Comparison of ENCODE assay signal across 1 cellular context in genomic region chr16:84565669-84566495, GRCh38.
TF ChIP-seq lines count a peak whose summit lies in the region.

No MANE protein-coding gene starts in this region.

TF ChIP-seq in IMR-90, 13 proteins besides CTCF, POLR2A, EP300 and RAD21:
- no peak for TF ChIP-seq MAFK (IDR thresholded peaks at IDR 0.05; ENCODE audit: low read depth, low read length)
- no peak for TF ChIP-seq MXI1 (IDR thresholded peaks at IDR 0.05; ENCODE audit: borderline replicate concordance, low read depth, low read length)
- TF ChIP-seq RCOR1 (IDR thresholded peaks at IDR 0.05; ENCODE audit: insufficient replicate concordance, low read length) = no peak
- no peak for TF ChIP-seq CEBPB (IDR thresholded peaks at IDR 0.05; ENCODE audit: low read depth, low read length)
- no peak for TF ChIP-seq SMC3 (IDR thresholded peaks at IDR 0.05; ENCODE audit: low read depth, low read length)
- no peak for TF ChIP-seq NFE2L2 (IDR thresholded peaks at IDR 0.05; ENCODE audit: low read depth, low read length)
- no peak for TF ChIP-seq MAZ (IDR thresholded peaks at IDR 0.05; ENCODE audit: borderline replicate concordance, low read depth, low read length)
- TF ChIP-seq USF2 (IDR thresholded peaks at IDR 0.05; ENCODE audit: low read depth, low read length) = no peak
- TF ChIP-seq ELK1 (IDR thresholded peaks at IDR 0.05; ENCODE audit: borderline replicate concordance, low read depth, low read length) = no peak
- no peak for TF ChIP-seq RFX5 (IDR thresholded peaks at IDR 0.05; ENCODE audit: low read depth, low read length)
- TF ChIP-seq FOS (IDR thresholded peaks at IDR 0.05; ENCODE audit: low read depth, low read length) = no peak
- no peak for TF ChIP-seq BHLHE40 (IDR thresholded peaks at IDR 0.05; ENCODE audit: low read depth, low read length)
- no peak for TF ChIP-seq CHD1 (IDR thresholded peaks at IDR 0.05; ENCODE audit: low read depth, low read length)
